In genomic region chr12:13135336-13136178, GRCh38 we compare ENCODE assay signal across 9 cellular contexts. TPM values are rescaled to one million over a fixed set of nuclear protein-coding genes. Genes with fewer than 3 reads are reported as not detected.
DNase-seq lines count a peak whose midpoint lies in the region; ATAC-seq and TF ChIP-seq lines count a peak whose summit lies in the region.
"Had no signal": no experiment of that assay in that cellular context is flagged by ENCODE, and none has a peak within 500 bp of the region (broad histone marks: within the 10 kb centered on the region; RNA-seq: fewer than 3 reads in every experiment).

No MANE protein-coding gene starts in this region.

- H3K4me3 ChIP-seq in dorsolateral prefrontal cortex (peak overlapping the region in 27 of 59 donors; percentile 2 to 45 (median 19)), esophagus muscularis mucosa (no peak overlapping the region)

- no peaks in the 10 kb centered on the region for H3K27me3 ChIP-seq in dorsolateral prefrontal cortex
- H3K27me3 ChIP-seq in esophagus muscularis mucosa, result no peaks in the 10 kb centered on the region

- H3K36me3 ChIP-seq in esophagus muscularis mucosa, result no peaks in the 10 kb centered on the region

- TF ChIP-seq CTCF in dorsolateral prefrontal cortex (IDR thresholded peaks at IDR 0.05 in 54 of 56, conservative IDR thresholded peaks at IDR 0.05 in 2 of 56; ENCODE audit: low read depth in 1 of 56, partially characterized antibody in 56 of 56), result peak in 13 of 56 donors; percentile 6 to 42 (median 16)
- TF ChIP-seq CTCF in esophagus muscularis mucosa (IDR thresholded peaks at IDR 0.05), result no peak

- TF ChIP-seq POLR2A in esophagus muscularis mucosa (IDR thresholded peaks at IDR 0.05; ENCODE audit: low read depth), result no peak

- TF ChIP-seq RAD21 in Ishikawa (IDR thresholded peaks at IDR 0.05; ENCODE audit: low read depth), result peak; percentile 80

- intact Hi-C loops in dorsolateral prefrontal cortex (cut with DNase I), result no loop called here
- intact Hi-C loops in esophagus muscularis mucosa (cut with DNase I), result no loop called here

- TF ChIP-seq EP300 in Ishikawa (IDR thresholded peaks at IDR 0.05; ENCODE audit: borderline replicate concordance), result peak; percentile 96
- TF ChIP-seq EP300 in esophagus muscularis mucosa (IDR thresholded peaks at IDR 0.05), result no peak

- peak overlapping the region in 4 of 59 donors; percentile 22 to 31 (median 23) for H3K27ac ChIP-seq in dorsolateral prefrontal cortex
- H3K27ac ChIP-seq in esophagus muscularis mucosa (replicated peaks in 1 of 4), result peak overlapping the region in 1 of 4 donors; percentile 4

- no peak for ATAC-seq in GM18909 (IDR thresholded peaks at IDR 0.05; ENCODE audit: poor library complexity, unreplicated experiment)
- ATAC-seq in GM19397 (IDR thresholded peaks at IDR 0.05; ENCODE audit: unreplicated experiment), result no peak
- ATAC-seq: activated CD8-positive, alpha-beta memory T cell treated with anti-CD3 and anti-CD28 coated beads, Interleukin-2, amount 10 ng/mL, durations not matched to agents 7 days and 5 days had no signal

- DNase-seq in A172 (ENCODE audit: low spot score) (peak; percentile 79), dorsolateral prefrontal cortex (peak in 6 of 10 donors; percentile 7 to 58 (median 50)), midbrain (lab: John Stamatoyannopoulos, UW) (peak; percentile 22), esophagus muscularis mucosa (ENCODE audit: extremely low spot score) (no peak)
- DNase-seq in stimulated activated CD4-positive, alpha-beta T cell treated with anti-CD3 and anti-CD28 coated beads, Interleukin-2, amount 100 ng/mL, for 48 hours, result no peak
- DNase-seq: activated CD8-positive, alpha-beta memory T cell treated with anti-CD3 and anti-CD28 coated beads, Interleukin-2, amount 10 ng/mL, durations not matched to agents 7 days and 5 days had no signal

- H3K9me3 ChIP-seq in esophagus muscularis mucosa, result no peaks in the 10 kb centered on the region

- H3K4me1 ChIP-seq in esophagus muscularis mucosa, result peaks cover 0 to 6% (median 0%) of the 10 kb centered on the region in 4 donors

- WGBS in esophagus muscularis mucosa, result 75% methylated on average over 14 of the region's 14 CpGs

TF ChIP-seq in Ishikawa, 13 proteins besides CTCF, POLR2A, EP300 and RAD21:
- TF ChIP-seq USF1 (IDR thresholded peaks at IDR 0.05), result no peak; the same call in 1 of the 2 replicates
- peak; percentile 74; the same call in 1 of the 2 replicates for TF ChIP-seq YY1 (IDR thresholded peaks at IDR 0.05; ENCODE audit: low read depth)
- peak; percentile 70 for TF ChIP-seq CEBPB (IDR thresholded peaks at IDR 0.05)
- TF ChIP-seq NFIC (IDR thresholded peaks at IDR 0.05), result peak; percentile 95
- peak; percentile 99 for TF ChIP-seq TEAD4 (IDR thresholded peaks at IDR 0.05)
- TF ChIP-seq ZBTB7A (IDR thresholded peaks at IDR 0.05; ENCODE audit: low read depth), result no peak
- peak; percentile 98 for TF ChIP-seq TCF12 (IDR thresholded peaks at IDR 0.05; ENCODE audit: low read depth)
- TF ChIP-seq EGR1 (IDR thresholded peaks at IDR 0.05), result peak; percentile 78
- peak; percentile 97 for TF ChIP-seq FOXM1 (IDR thresholded peaks at IDR 0.05; ENCODE audit: borderline replicate concordance, low read depth)
- TF ChIP-seq MAX (IDR thresholded peaks at IDR 0.05), result peak; percentile 82

RNA-seq across cellular contexts. Expression of gene GSG1, which starts 32.1 kb away (rescaled TPM):
- 1.6 and 2.6 TPM in 2 replicates for total RNA-seq in A172 (2014; rRNA removed; shearing (Covaris generic))
- total RNA-seq in dorsolateral prefrontal cortex (under 1 TPM in 14 of 120 experiments, not detected in 106; 0.27 to 0.82 (median 0.45) TPM), esophagus muscularis mucosa (not detected)
- total RNA-seq: activated CD8-positive, alpha-beta memory T cell treated with anti-CD3 and anti-CD28 coated beads, Interleukin-2, amount 10 ng/mL, durations not matched to agents 7 days and 5 days had no signal

Comparison
In these comparisons a context has a peak if more than half of its experiments do, and no peak if none do; other contexts are left out.
1. DNase-seq: peak in A172 (single experiment), dorsolateral prefrontal cortex (6 of 10) and midbrain (single experiment); none in esophagus muscularis mucosa (single experiment) and stimulated activated CD4-positive, alpha-beta T cell treated with anti-CD3 and anti-CD28 coated beads, Interleukin-2, amount 100 ng/mL, for 48 hours (0 of 2).